ENCODE assay signal across 14 cellular contexts in genomic region chr7:111954056-111954455, GRCh38.
DNase-seq lines count a peak whose midpoint lies in the region; ATAC-seq and TF ChIP-seq lines count a peak whose summit lies in the region.
"Had no signal": no experiment of that assay in that cellular context is flagged by ENCODE, and none has a peak within 500 bp of the region (broad histone marks: within the 10 kb centered on the region; RNA-seq: fewer than 3 reads in every experiment).

No MANE protein-coding gene starts in this region.

- intact Hi-C loops in lower lobe of right lung (cut with DNase I) (no loop called here), upper lobe of right lung (cut with DNase I) (no loop called here)

- H3K4me3 Mint-ChIP-seq in T-helper 17 cell, result no peak overlapping the region
- H3K4me3 Mint-ChIP-seq: activated CD8-positive, alpha-beta T cell treated with anti-CD3 and anti-CD28 coated beads for 36 hours; memory B cell; naive B cell had no signal

- TF ChIP-seq CTCF in lower lobe of right lung (IDR thresholded peaks at IDR 0.05), result no peak
- TF ChIP-seq CTCF in upper lobe of right lung (IDR thresholded peaks at IDR 0.05), result no peak

- no peaks in the 10 kb centered on the region for H3K36me3 Mint-ChIP-seq in T-helper 17 cell (ENCODE audit: low read depth)
- H3K36me3 Mint-ChIP-seq: memory B cell, naive B cell had no signal

- H3K9me3 ChIP-seq in T-helper 17 cell (ENCODE audit: control insufficient read depth, low read length, poor library complexity, severe bottlenecking) (no peaks in the 10 kb centered on the region), lower lobe of right lung (no peaks in the 10 kb centered on the region), upper lobe of right lung (no peaks in the 10 kb centered on the region)
- H3K9me3 ChIP-seq: adrenal gland, ovary, sigmoid colon had no signal

- H3K36me3 ChIP-seq in lower lobe of right lung (no peaks in the 10 kb centered on the region), upper lobe of right lung (no peaks in the 10 kb centered on the region)
- H3K36me3 ChIP-seq: adrenal gland, ovary, sigmoid colon had no signal

- no peak for ATAC-seq in T-helper 17 cell
- ATAC-seq in lower lobe of right lung, result no peak
- ATAC-seq in upper lobe of right lung, result no peak
- no peak for ATAC-seq in GM18517 (IDR thresholded peaks at IDR 0.05; ENCODE audit: unreplicated experiment)
- ATAC-seq in HG02610 (IDR thresholded peaks at IDR 0.05; ENCODE audit: unreplicated experiment), result no peak
- ATAC-seq: activated CD8-positive, alpha-beta T cell treated with anti-CD3 and anti-CD28 coated beads for 36 hours had no signal

- H3K27ac ChIP-seq in cingulate gyrus (ENCODE audit: low read depth, low read length) (peak overlapping the region; percentile 33), lower lobe of right lung (peak overlapping the region; percentile 72), upper lobe of right lung (peak overlapping the region; percentile 73)
- H3K27ac ChIP-seq: sigmoid colon had no signal

- no peaks in the 10 kb centered on the region for H3K27me3 ChIP-seq in lower lobe of right lung (ENCODE audit: low read depth)
- H3K27me3 ChIP-seq in upper lobe of right lung, result no peaks in the 10 kb centered on the region
- H3K27me3 ChIP-seq: adrenal gland, ovary, sigmoid colon had no signal

- H3K4me1 ChIP-seq in lower lobe of right lung, result peaks cover 62% of the 10 kb centered on the region
- H3K4me1 ChIP-seq in upper lobe of right lung, result peaks cover 38% of the 10 kb centered on the region
- H3K4me1 ChIP-seq: sigmoid colon had no signal

- DNase-seq in T-helper 17 cell, result no peak
- no peak for DNase-seq in lower lobe of right lung
- no peak for DNase-seq in upper lobe of right lung
- DNase-seq in NCI-H128 (lab: John Stamatoyannopoulos, UW; ENCODE audit: unreplicated experiment), result no peak
- DNase-seq: naive B cell, sigmoid colon, T1000 had no signal

- H3K4me3 ChIP-seq in lower lobe of right lung, result no peak overlapping the region
- no peak overlapping the region for H3K4me3 ChIP-seq in upper lobe of right lung
- H3K4me3 ChIP-seq: adrenal gland, ovary, sigmoid colon had no signal

- H3K27ac Mint-ChIP-seq in T-helper 17 cell, result peak overlapping the region; percentile 45
- H3K27ac Mint-ChIP-seq: activated CD8-positive, alpha-beta T cell treated with anti-CD3 and anti-CD28 coated beads for 36 hours; memory B cell had no signal

- H3K4me1 Mint-ChIP-seq in T-helper 17 cell, result no peaks in the 10 kb centered on the region
- H3K4me1 Mint-ChIP-seq: memory B cell, naive B cell had no signal

- H3K27me3 Mint-ChIP-seq in T-helper 17 cell, result peaks cover 11% of the 10 kb centered on the region
- H3K27me3 Mint-ChIP-seq: activated CD8-positive, alpha-beta T cell treated with anti-CD3 and anti-CD28 coated beads for 36 hours; memory B cell; naive B cell had no signal
